In genomic region chr1:172719694-172720138, GRCh38 we compare ENCODE assay signal across 1 cellular context.
TF ChIP-seq lines count a peak whose summit lies in the region.

No MANE protein-coding gene starts in this region.

TF ChIP-seq in WTC11, 78 proteins besides CTCF, POLR2A, EP300 and RAD21 (continued from another document):
- no peak for TF ChIP-seq PRRX2 (CRISPR knock-in tag; IDR thresholded peaks at IDR 0.05)
